Comparison of ENCODE assay signal across 14 cellular contexts in genomic region chr13:74251778-74252519, GRCh38.
DNase-seq lines count a peak whose midpoint lies in the region; ATAC-seq and TF ChIP-seq lines count a peak whose summit lies in the region.
"Had no signal": no experiment of that assay in that cellular context is flagged by ENCODE, and none has a peak within 500 bp of the region (broad histone marks: within the 10 kb centered on the region; RNA-seq: fewer than 3 reads in every experiment).

No MANE protein-coding gene starts in this region.

- peaks cover 76% of the 10 kb centered on the region for H3K4me1 Mint-ChIP-seq in activated CD4-positive, alpha-beta T cell treated with anti-CD3 and anti-CD28 coated beads for 36 hours
- H3K4me1 Mint-ChIP-seq in activated CD4-positive, alpha-beta T cell treated with anti-CD3 and anti-CD28 coated beads, Interleukin-2, amount 10 ng/mL, durations not matched to agents 7 days and 5 days: peaks cover 46% of the 10 kb centered on the region
- H3K4me1 Mint-ChIP-seq: memory B cell had no signal

- peaks cover 10% of the 10 kb centered on the region for H3K4me1 ChIP-seq in psoas muscle
- H3K4me1 ChIP-seq: parathyroid adenoma had no signal

- CTCF ChIA-PET in activated CD4-positive, alpha-beta T cell treated with anti-CD3 and anti-CD28 coated beads for 36 hours (lab: Charles Lee): interaction anchor here (0.8 to 1.6 kb wide), 4 partner anchors 9 to 30 kb away, joined by 3 read pairs; no protein-coding TSS in a partner anchor
- CTCF ChIA-PET in activated CD4-positive, alpha-beta T cell treated with anti-CD3 and anti-CD28 coated beads, Interleukin-2, amount 10 ng/mL, durations not matched to agents 7 days and 5 days (lab: Charles Lee): no interaction called here

- H3K4me3 Mint-ChIP-seq in activated CD4-positive, alpha-beta T cell treated with anti-CD3 and anti-CD28 coated beads for 36 hours: no peak overlapping the region
- no peak overlapping the region for H3K4me3 Mint-ChIP-seq in activated CD4-positive, alpha-beta T cell treated with anti-CD3 and anti-CD28 coated beads, Interleukin-2, amount 10 ng/mL, durations not matched to agents 7 days and 5 days
- H3K4me3 Mint-ChIP-seq: H9, memory B cell had no signal

- intact Hi-C loops in activated CD4-positive, alpha-beta T cell treated with anti-CD3 and anti-CD28 coated beads for 36 hours (cut with DNase I, micrococcal nuclease): no loop called here
- intact Hi-C loops in psoas muscle (cut with DNase I): no loop called here

- H3K27me3 ChIP-seq in psoas muscle (ENCODE audit: insufficient read depth in 3 of 3, low read length in 2 of 3): no peaks in the 10 kb centered on the region
- H3K27me3 ChIP-seq: brain microvascular endothelial cell had no signal

- H3K36me3 ChIP-seq in psoas muscle (ENCODE audit: insufficient read depth in 1 of 2, low read depth in 1 of 2): no peaks in the 10 kb centered on the region
- H3K36me3 ChIP-seq: brain microvascular endothelial cell had no signal

- H3K27me3 Mint-ChIP-seq in activated CD4-positive, alpha-beta T cell treated with anti-CD3 and anti-CD28 coated beads for 36 hours: no peaks in the 10 kb centered on the region
- H3K27me3 Mint-ChIP-seq in activated CD4-positive, alpha-beta T cell treated with anti-CD3 and anti-CD28 coated beads, Interleukin-2, amount 10 ng/mL, durations not matched to agents 7 days and 5 days: no peaks in the 10 kb centered on the region

- 57 to 71% (median 57%) methylated on average over 5 of the region's 5 CpGs for WGBS in psoas muscle, 3 donors

- no peak for TF ChIP-seq CTCF in psoas muscle (IDR thresholded peaks at IDR 0.05)

- POLR2A ChIA-PET in activated CD4-positive, alpha-beta T cell treated with anti-CD3 and anti-CD28 coated beads for 36 hours (lab: Charles Lee): no interaction called here
- POLR2A ChIA-PET in activated CD4-positive, alpha-beta T cell treated with anti-CD3 and anti-CD28 coated beads, Interleukin-2, amount 10 ng/mL, durations not matched to agents 7 days and 5 days (lab: Charles Lee): no interaction called here

- DNase-seq in activated CD4-positive, alpha-beta T cell treated with anti-CD3 and anti-CD28 coated beads for 36 hours: peak; percentile 8
- no peak for DNase-seq in activated CD4-positive, alpha-beta T cell treated with anti-CD3 and anti-CD28 coated beads, Interleukin-2, amount 10 ng/mL, durations not matched to agents 7 days and 5 days
- DNase-seq in M059J (ENCODE audit: low read depth) (peak; percentile 57), amniotic epithelial cell (ENCODE audit: low read depth) (peak; percentile 7), psoas muscle (peak in 1 of 2 donors; percentile 66)
- DNase-seq in stimulated activated CD4-positive, alpha-beta T cell treated with anti-CD3 and anti-CD28 coated beads, Interleukin-4, amount 100 ng/mL, for 24 hours: no peak
- DNase-seq: activated CD4-positive, CD25-positive, alpha-beta regulatory T cell treated with anti-CD3 and anti-CD28 coated beads, Interleukin-2, amount 50 U/mL, for 72 hours; activated T-cell treated with anti-CD3 and anti-CD28 coated beads, Interleukin-2, amount 50 U/mL, for 48 hours; brain microvascular endothelial cell; H9 had no signal

- no peak overlapping the region for H3K27ac ChIP-seq in psoas muscle
- H3K27ac ChIP-seq: parathyroid adenoma had no signal

- H3K27ac Mint-ChIP-seq in activated CD4-positive, alpha-beta T cell treated with anti-CD3 and anti-CD28 coated beads for 36 hours: no peak overlapping the region
- H3K27ac Mint-ChIP-seq in activated CD4-positive, alpha-beta T cell treated with anti-CD3 and anti-CD28 coated beads, Interleukin-2, amount 10 ng/mL, durations not matched to agents 7 days and 5 days: no peak overlapping the region
- H3K27ac Mint-ChIP-seq: H9, memory B cell had no signal

- no peak overlapping the region for H3K4me3 ChIP-seq in psoas muscle

- ATAC-seq in activated CD4-positive, alpha-beta T cell treated with anti-CD3 and anti-CD28 coated beads for 36 hours: no peak
- peak; percentile 58 to 98 (median 90) for ATAC-seq in psoas muscle
- no peak for ATAC-seq in HG02623 (IDR thresholded peaks at IDR 0.05; ENCODE audit: unreplicated experiment)
- ATAC-seq in HG03457 (IDR thresholded peaks at IDR 0.05; ENCODE audit: unreplicated experiment): no peak

- H3K36me3 Mint-ChIP-seq in activated CD4-positive, alpha-beta T cell treated with anti-CD3 and anti-CD28 coated beads for 36 hours (ENCODE audit: low read depth): peaks cover 5% of the 10 kb centered on the region
- peaks cover 12% of the 10 kb centered on the region for H3K36me3 Mint-ChIP-seq in activated CD4-positive, alpha-beta T cell treated with anti-CD3 and anti-CD28 coated beads, Interleukin-2, amount 10 ng/mL, durations not matched to agents 7 days and 5 days (ENCODE audit: low read depth)
- H3K36me3 Mint-ChIP-seq: memory B cell had no signal

- no peaks in the 10 kb centered on the region for H3K9me3 Mint-ChIP-seq in activated CD4-positive, alpha-beta T cell treated with anti-CD3 and anti-CD28 coated beads for 36 hours (ENCODE audit: low read depth)
- H3K9me3 Mint-ChIP-seq in activated CD4-positive, alpha-beta T cell treated with anti-CD3 and anti-CD28 coated beads, Interleukin-2, amount 10 ng/mL, durations not matched to agents 7 days and 5 days: peaks cover 10% of the 10 kb centered on the region

- H3K9me3 ChIP-seq in psoas muscle: no peaks in the 10 kb centered on the region

Comparison
In these comparisons a context has a peak if more than half of its experiments do, and no peak if none do; other contexts are left out.
1. DNase-seq: peak in activated CD4-positive, alpha-beta T cell treated with anti-CD3 and anti-CD28 coated beads for 36 hours (single experiment), M059J (single experiment) and amniotic epithelial cell (single experiment); none in activated CD4-positive, alpha-beta T cell treated with anti-CD3 and anti-CD28 coated beads, Interleukin-2, amount 10 ng/mL, durations not matched to agents 7 days and 5 days (single experiment) and stimulated activated CD4-positive, alpha-beta T cell treated with anti-CD3 and anti-CD28 coated beads, Interleukin-4, amount 100 ng/mL, for 24 hours (single experiment).
2. ATAC-seq: peak in psoas muscle (4 of 4); none in activated CD4-positive, alpha-beta T cell treated with anti-CD3 and anti-CD28 coated beads for 36 hours (single experiment), HG02623 (single experiment) and HG03457 (single experiment).